9 cellular contexts compared by ENCODE assay signal in the genomic region with DNA sequence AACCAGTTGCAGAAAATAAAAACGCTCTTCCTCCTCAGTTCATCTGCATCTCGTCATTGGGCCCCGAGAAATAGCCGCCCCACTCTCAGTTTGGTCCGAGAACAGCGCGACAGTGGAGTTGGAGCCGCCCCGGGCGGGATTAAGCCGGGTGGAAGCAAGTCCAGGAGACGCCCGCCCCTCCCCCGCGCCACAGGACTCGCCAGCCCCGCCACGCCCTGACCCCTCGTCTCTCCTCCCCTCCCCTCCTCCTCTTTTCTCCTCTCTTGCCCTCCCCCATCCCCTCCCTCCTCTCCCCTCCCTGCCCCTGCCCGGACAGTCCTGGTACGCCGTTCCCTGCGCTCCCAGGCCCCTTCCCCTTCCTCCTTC.
DNase-seq lines count a peak whose midpoint lies in the region; ATAC-seq and TF ChIP-seq lines count a peak whose summit lies in the region.
"Had no signal": no experiment of that assay in that cellular context is flagged by ENCODE, and none has a peak within 500 bp of the region (broad histone marks: within the 10 kb centered on the region; RNA-seq: fewer than 3 reads in every experiment).

No MANE protein-coding gene starts in this region.

- no peak overlapping the region for H3K27ac Mint-ChIP-seq in stimulated activated memory B cell treated with anti-CD40 and anti-IgM and Interleukin-4, amounts not matched to agents 10 μg/mL and 1 μg/mL and 100 μg/mL, for 72 hours

- H3K4me1 Mint-ChIP-seq in stimulated activated memory B cell treated with anti-CD40 and anti-IgM and Interleukin-4, amounts not matched to agents 10 μg/mL and 1 μg/mL and 100 μg/mL, for 72 hours: no peaks in the 10 kb centered on the region

- H3K36me3 ChIP-seq in colonic mucosa: no peaks in the 10 kb centered on the region
- no peaks in the 10 kb centered on the region for H3K36me3 ChIP-seq in kidney epithelial cell (ENCODE audit: control insufficient read depth, insufficient read depth, low read length)

- H3K27me3 Mint-ChIP-seq in stimulated activated memory B cell treated with anti-CD40 and anti-IgM and Interleukin-4, amounts not matched to agents 10 μg/mL and 1 μg/mL and 100 μg/mL, for 72 hours: peaks cover 61% of the 10 kb centered on the region

- no peaks in the 10 kb centered on the region for H3K9me3 ChIP-seq in colonic mucosa

- peak; percentile 27 for ATAC-seq in stimulated activated memory B cell treated with anti-CD40 and anti-IgM and Interleukin-4, amounts not matched to agents 10 μg/mL and 1 μg/mL and 100 μg/mL, for 72 hours

- H3K27me3 ChIP-seq in colonic mucosa (peaks cover 9% of the 10 kb centered on the region), kidney epithelial cell (ENCODE audit: control insufficient read depth, insufficient read depth, low read length) (peaks cover 5% of the 10 kb centered on the region)

- H3K36me3 Mint-ChIP-seq in stimulated activated memory B cell treated with anti-CD40 and anti-IgM and Interleukin-4, amounts not matched to agents 10 μg/mL and 1 μg/mL and 100 μg/mL, for 72 hours: peaks cover 8% of the 10 kb centered on the region

- intact Hi-C loops in colonic mucosa (cut with DNase I): no loop called here

- H3K9me3 Mint-ChIP-seq in stimulated activated memory B cell treated with anti-CD40 and anti-IgM and Interleukin-4, amounts not matched to agents 10 μg/mL and 1 μg/mL and 100 μg/mL, for 72 hours: peaks cover 16% of the 10 kb centered on the region

- DNase-seq in HS-5 (ENCODE audit: low read depth) (peak; percentile 55), colonic mucosa (peak; percentile 71), kidney epithelial cell (ENCODE audit: low read depth) (no peak), LoVo (ENCODE audit: low spot score) (no peak), NCI-H2081 treated with DMSO at 0.1 percent for 48 hours (lab: John Stamatoyannopoulos, UW) (no peak), DMS53 treated with DMSO at 0.1 percent for 48 hours (lab: John Stamatoyannopoulos, UW; ENCODE audit: unreplicated experiment) (no peak)
- DNase-seq in activated CD4-positive, CD25-positive, alpha-beta regulatory T cell treated with anti-CD3 and anti-CD28 coated beads, Interleukin-2, amount 50 U/mL, for 72 hours: no peak
- DNase-seq: T1000 had no signal

- no peaks in the 10 kb centered on the region for H3K4me1 ChIP-seq in colonic mucosa

- H3K4me3 ChIP-seq in colonic mucosa: peak overlapping the region; percentile 31
- H3K4me3 ChIP-seq in kidney epithelial cell (ENCODE audit: low read depth, low read length): peak overlapping the region; percentile 32

- H3K4me3 Mint-ChIP-seq in stimulated activated memory B cell treated with anti-CD40 and anti-IgM and Interleukin-4, amounts not matched to agents 10 μg/mL and 1 μg/mL and 100 μg/mL, for 72 hours: no peak overlapping the region

- peak overlapping the region; percentile 56 to 70 for H3K9ac ChIP-seq in colonic mucosa (ENCODE audit: low read depth in 2 of 2, low read length in 2 of 2)

- H3K27ac ChIP-seq in colonic mucosa: peak overlapping the region; percentile 66

- TF ChIP-seq CTCF in colonic mucosa (IDR thresholded peaks at IDR 0.05) (no peak), kidney epithelial cell (IDR thresholded peaks at IDR 0.05; ENCODE audit: insufficient read depth, low read length, poor library complexity, severe bottlenecking) (no peak)

Comparison
In these comparisons a context has a peak if more than half of its experiments do, and no peak if none do; other contexts are left out.
1. DNase-seq: peak in HS-5 (single experiment) and colonic mucosa (single experiment); none in kidney epithelial cell (single experiment), LoVo (single experiment), NCI-H2081 treated with DMSO at 0.1 percent for 48 hours (single experiment), activated CD4-positive, CD25-positive, alpha-beta regulatory T cell treated with anti-CD3 and anti-CD28 coated beads, Interleukin-2, amount 50 U/mL, for 72 hours (single experiment) and DMS53 treated with DMSO at 0.1 percent for 48 hours (single experiment).